ENCODE assay signal across 8 cellular contexts in genomic region chr19:53103141-53103902, GRCh38. TPM values are rescaled to one million over a fixed set of nuclear protein-coding genes. Genes with fewer than 3 reads are reported as not detected.
DNase-seq lines count a peak whose midpoint lies in the region; ATAC-seq and FAIRE-seq lines count a peak whose summit lies in the region.

ZNF160 (minus strand) TSS chr19:53103422; CDS start chr19:53086276, 17,146 bp downstream.

- in situ Hi-C loops in endometrial microvascular endothelial cells (cut with HindIII; ENCODE audit: inconsistent ontology term, low pct_unique_long_range_greater_than_20kb, low sequenced_read_pairs): no loop called here

- peaks cover 5% of the 10 kb centered on the region for H3K9me3 ChIP-seq in NT2/D1 (ENCODE audit: insufficient read depth, low read length)

- H3K27me3 ChIP-seq in NT2/D1 (ENCODE audit: insufficient read depth, insufficient read length): no peaks in the 10 kb centered on the region

- peak; percentile 23 for FAIRE-seq in HTR-8/SVneo (lab: Jason Lieb, UNC)

- H3K4me1 ChIP-seq in NT2/D1 (ENCODE audit: insufficient read depth, insufficient read length): no peaks in the 10 kb centered on the region

- H3K9ac ChIP-seq in NT2/D1 (ENCODE audit: insufficient read length, low read depth): peak within 1 kb of the TSS; percentile 95

- DNase-seq in COLO829 (ENCODE audit: low spot score) (peak; percentile 96), HTR-8/SVneo (ENCODE audit: insufficient read length, low spot score) (peak; percentile 97), NT2/D1 (ENCODE audit: low read depth, low spot score) (peak; percentile 96), mesenteric fat pad (ENCODE audit: low spot score) (peak; percentile 99)
- DNase-seq in activated CD8-positive, alpha-beta memory T cell treated with anti-CD3 and anti-CD28 coated beads, Interleukin-2, amount 50 U/mL, for 24 hours (ENCODE audit: extremely low read depth): peak; percentile 97
- DNase-seq in stimulated activated CD8-positive, alpha-beta memory T cell treated with anti-CD3 and anti-CD28 coated beads, Interleukin-15, amount 100 ng/mL, for 24 hours (ENCODE audit: low read depth): peak; percentile 99

- H3K36me3 ChIP-seq in NT2/D1 (ENCODE audit: insufficient read depth, insufficient read length, low read length): peaks cover 27% of the 10 kb centered on the region

- peak; percentile 92 for ATAC-seq in GM21360 (IDR thresholded peaks at IDR 0.05; ENCODE audit: unreplicated experiment)

- H3K4me3 ChIP-seq in NT2/D1 (ENCODE audit: insufficient read length, low read depth): peak within 1 kb of the TSS; percentile 95

RNA-seq across cellular contexts. Expression of gene ZNF160, which starts in this region (rescaled TPM):
- total RNA-seq in endometrial microvascular endothelial cells (ENCODE audit: inconsistent ontology term): 30.5 TPM
- total RNA-seq in mesenteric fat pad: 32.8 TPM

Comparison
In these comparisons a context has a peak if more than half of its experiments do, and no peak if none do; other contexts are left out.
1. Peak in every context shown above with its lines: DNase-seq, ATAC-seq and H3K4me3 ChIP-seq.